ENCODE assay signal across 26 cellular contexts in the genomic region with DNA sequence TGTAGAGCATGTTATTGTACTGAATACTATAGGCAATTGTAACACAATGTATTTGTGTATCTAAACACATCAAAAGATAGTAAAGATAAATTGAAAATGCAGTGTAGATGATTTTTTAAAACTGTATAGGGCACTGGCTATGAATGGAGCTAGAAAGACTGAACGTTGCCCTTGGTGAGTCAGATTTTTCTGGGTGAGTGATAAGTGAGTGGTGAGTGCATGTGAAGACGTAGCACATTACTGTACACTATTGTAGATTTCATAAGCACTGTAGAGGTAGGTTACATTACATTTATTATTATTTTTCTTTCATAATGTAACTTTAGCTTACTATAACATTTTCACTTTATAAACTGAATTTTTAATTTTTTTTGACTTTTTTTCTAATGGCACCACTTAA.
"Had no signal": no experiment of that assay in that cellular context is flagged by ENCODE, and none has a peak within 500 bp of the region (broad histone marks: within the 10 kb centered on the region; RNA-seq: fewer than 3 reads in every experiment).

No MANE protein-coding gene starts in this region.

- ATAC-seq: activated T-cell treated with anti-CD3 and anti-CD28 coated beads, Interleukin-2, amount 50 U/mL, for 4 hours; Panc1; T-helper 17 cell had no signal

- H3K27me3 ChIP-seq: brain microvascular endothelial cell had no signal

- H3K27ac ChIP-seq: brain microvascular endothelial cell, RWPE1 had no signal

- FAIRE-seq: astrocyte had no signal

- H3K36me3 ChIP-seq: brain microvascular endothelial cell had no signal

- DNase-seq: activated B cell treated with CpG ODN at 0.5 μM for 24 hours; activated CD4-positive, alpha-beta memory T cell treated with anti-CD3 and anti-CD28 coated beads for 36 hours; activated CD4-positive, alpha-beta T cell treated with anti-CD3 and anti-CD28 coated beads for 1 hour; activated CD4-positive, alpha-beta T cell treated with anti-CD3 and anti-CD28 coated beads, Interleukin-2, amount 10 ng/mL, durations not matched to agents 24 days and 14 days; activated CD8-positive, alpha-beta memory T cell treated with anti-CD3 and anti-CD28 coated beads for 24 hours; activated effector memory CD4-positive, alpha-beta T cell treated with anti-CD3 and anti-CD28 coated beads, Interleukin-2, amount 50 U/mL, for 16 hours; activated naive CD4-positive, alpha-beta T cell treated with anti-CD3 and anti-CD28 coated beads for 36 hours; activated T-cell treated with anti-CD3 and anti-CD28 coated beads, Interleukin-2, amount 50 U/mL, for 4 hours; amygdala; brain microvascular endothelial cell; caudate nucleus; MM.1S; NCI-H1105; NCI-H1436; NCI-H1694 treated with DMSO at 0.1 percent for 48 hours; NCI-H2029 treated with DMSO at 0.1 percent for 48 hours; NCI-H345; NCI-H510A; NCI-H526 treated with DMSO at 0.1 percent for 48 hours; NCI-H82; SIG-M5; T-helper 17 cell; T-helper 9 cell had no signal
